Comparison of ENCODE assay signal across 1 cellular context in the genomic region with DNA sequence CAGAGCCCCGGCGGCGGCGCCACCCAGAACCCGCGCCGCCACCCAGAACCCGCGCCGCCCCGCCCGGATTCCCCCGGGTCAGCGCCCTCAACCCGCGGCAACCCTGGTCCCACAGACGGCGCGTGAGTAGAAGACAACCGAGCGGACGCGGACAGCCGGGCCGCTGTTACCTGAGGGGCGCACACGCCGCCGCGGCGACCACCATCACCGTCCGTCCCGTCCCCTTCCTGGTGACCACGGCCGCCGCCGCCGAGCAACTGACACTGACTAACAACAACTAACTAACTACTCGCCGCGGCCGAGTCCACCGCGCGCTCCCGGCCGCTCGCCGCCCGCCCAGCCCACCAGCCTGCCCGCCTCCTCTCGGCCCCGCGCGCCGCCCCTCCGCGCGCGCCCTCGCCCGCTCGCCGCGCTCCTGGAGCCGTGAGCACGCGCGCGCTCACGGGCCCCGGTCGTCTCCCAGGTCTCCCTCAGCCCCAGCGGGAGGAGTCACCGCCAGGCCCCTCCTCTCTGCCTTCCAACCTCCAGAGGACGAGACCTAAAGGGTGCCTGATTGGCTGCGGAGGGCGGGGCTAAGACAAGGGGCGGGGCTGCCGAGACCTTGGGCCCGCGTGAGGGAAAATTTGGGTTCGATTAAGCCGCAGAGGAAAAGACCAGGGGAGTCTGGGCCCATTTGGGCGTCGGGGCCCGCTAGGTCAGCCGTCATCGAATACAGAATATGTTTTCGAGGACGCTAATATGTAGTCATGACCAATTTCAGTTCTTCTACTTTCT.
TF ChIP-seq lines count a peak whose summit lies in the region.

A gene with protein sequence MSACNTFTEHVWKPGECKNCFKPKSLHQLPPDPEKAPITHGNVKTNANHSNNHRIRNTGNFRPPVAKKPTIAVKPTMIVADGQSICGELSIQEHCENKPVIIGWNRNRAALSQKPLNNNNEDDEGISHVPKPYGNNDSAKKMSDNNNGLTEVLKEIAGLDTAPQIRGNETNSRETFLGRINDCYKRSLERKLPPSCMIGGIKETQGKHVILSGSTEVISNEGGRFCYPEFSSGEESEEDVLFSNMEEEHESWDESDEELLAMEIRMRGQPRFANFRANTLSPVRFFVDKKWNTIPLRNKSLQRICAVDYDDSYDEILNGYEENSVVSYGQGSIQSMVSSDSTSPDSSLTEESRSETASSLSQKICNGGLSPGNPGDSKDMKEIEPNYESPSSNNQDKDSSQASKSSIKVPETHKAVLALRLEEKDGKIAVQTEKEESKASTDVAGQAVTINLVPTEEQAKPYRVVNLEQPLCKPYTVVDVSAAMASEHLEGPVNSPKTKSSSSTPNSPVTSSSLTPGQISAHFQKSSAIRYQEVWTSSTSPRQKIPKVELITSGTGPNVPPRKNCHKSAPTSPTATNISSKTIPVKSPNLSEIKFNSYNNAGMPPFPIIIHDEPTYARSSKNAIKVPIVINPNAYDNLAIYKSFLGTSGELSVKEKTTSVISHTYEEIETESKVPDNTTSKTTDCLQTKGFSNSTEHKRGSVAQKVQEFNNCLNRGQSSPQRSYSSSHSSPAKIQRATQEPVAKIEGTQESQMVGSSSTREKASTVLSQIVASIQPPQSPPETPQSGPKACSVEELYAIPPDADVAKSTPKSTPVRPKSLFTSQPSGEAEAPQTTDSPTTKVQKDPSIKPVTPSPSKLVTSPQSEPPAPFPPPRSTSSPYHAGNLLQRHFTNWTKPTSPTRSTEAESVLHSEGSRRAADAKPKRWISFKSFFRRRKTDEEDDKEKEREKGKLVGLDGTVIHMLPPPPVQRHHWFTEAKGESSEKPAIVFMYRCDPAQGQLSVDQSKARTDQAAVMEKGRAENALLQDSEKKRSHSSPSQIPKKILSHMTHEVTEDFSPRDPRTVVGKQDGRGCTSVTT (N-terminal part only) (minus strand): TSS at position 269 of the 774 bp plus-strand sequence. CDS start 238,178 bp downstream, outside the sequence.

TF ChIP-seq in HepG2, 621 proteins besides CTCF, POLR2A, EP300 and RAD21 (continued from another document):
- TF ChIP-seq, protein P1, sequence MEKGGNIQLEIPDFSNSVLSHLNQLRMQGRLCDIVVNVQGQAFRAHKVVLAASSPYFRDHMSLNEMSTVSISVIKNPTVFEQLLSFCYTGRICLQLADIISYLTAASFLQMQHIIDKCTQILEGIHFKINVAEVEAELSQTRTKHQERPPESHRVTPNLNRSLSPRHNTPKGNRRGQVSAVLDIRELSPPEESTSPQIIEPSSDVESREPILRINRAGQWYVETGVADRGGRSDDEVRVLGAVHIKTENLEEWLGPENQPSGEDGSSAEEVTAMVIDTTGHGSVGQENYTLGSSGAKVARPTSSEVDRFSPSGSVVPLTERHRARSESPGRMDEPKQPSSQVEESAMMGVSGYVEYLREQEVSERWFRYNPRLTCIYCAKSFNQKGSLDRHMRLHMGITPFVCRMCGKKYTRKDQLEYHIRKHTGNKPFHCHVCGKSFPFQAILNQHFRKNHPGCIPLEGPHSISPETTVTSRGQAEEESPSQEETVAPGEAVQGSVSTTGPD (CRISPR knock-in tag; IDR thresholded peaks at IDR 0.05), result no peak
- peak; percentile 36; the same call in 1 of the 2 replicates for TF ChIP-seq YEATS4 (CRISPR knock-in tag; IDR thresholded peaks at IDR 0.05; ENCODE audit: borderline replicate concordance)
- TF ChIP-seq NONO (IDR thresholded peaks at IDR 0.05), result no peak
- TF ChIP-seq NONO (CRISPR knock-in tag; conservative IDR thresholded peaks at IDR 0.05), result peak; percentile 64
- TF ChIP-seq JUND (CRISPR knock-in tag; IDR thresholded peaks at IDR 0.05), result no peak
- TF ChIP-seq, protein P2, sequence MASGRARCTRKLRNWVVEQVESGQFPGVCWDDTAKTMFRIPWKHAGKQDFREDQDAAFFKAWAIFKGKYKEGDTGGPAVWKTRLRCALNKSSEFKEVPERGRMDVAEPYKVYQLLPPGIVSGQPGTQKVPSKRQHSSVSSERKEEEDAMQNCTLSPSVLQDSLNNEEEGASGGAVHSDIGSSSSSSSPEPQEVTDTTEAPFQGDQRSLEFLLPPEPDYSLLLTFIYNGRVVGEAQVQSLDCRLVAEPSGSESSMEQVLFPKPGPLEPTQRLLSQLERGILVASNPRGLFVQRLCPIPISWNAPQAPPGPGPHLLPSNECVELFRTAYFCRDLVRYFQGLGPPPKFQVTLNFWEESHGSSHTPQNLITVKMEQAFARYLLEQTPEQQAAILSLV (CRISPR knock-in tag; IDR thresholded peaks at IDR 0.05; ENCODE audit: borderline replicate concordance), result 0 out of 2 replicates have a peak, but pooled peaks have one; percentile 26
- TF ChIP-seq ELF3 (CRISPR knock-in tag; IDR thresholded peaks at IDR 0.05), result no peak
- peak; percentile 46 for TF ChIP-seq AGO2 (optimal IDR thresholded peaks at IDR 0.05; ENCODE audit: low read depth, low read length)
- peak; percentile 39; the same call in 1 of the 2 replicates for TF ChIP-seq KDM2A (CRISPR knock-in tag; IDR thresholded peaks at IDR 0.05; ENCODE audit: borderline replicate concordance, low read depth)
TF ChIP-seq in HepG2: peak in this region for 54.
